ENCODE assay signal across 38 cellular contexts in genomic region chr17:66916946-66917345, GRCh38. TPM values are rescaled to one million over a fixed set of nuclear protein-coding genes. Genes with fewer than 3 reads are reported as not detected.
"Had no signal": no experiment of that assay in that cellular context is flagged by ENCODE, and none has a peak within 500 bp of the region (broad histone marks: within the 10 kb centered on the region; RNA-seq: fewer than 3 reads in every experiment).

No MANE protein-coding gene starts in this region.

- H3K36me3 ChIP-seq: adrenal gland, cardiac muscle cell had no signal

- H3K27me3 ChIP-seq: adrenal gland, cardiac muscle cell had no signal

- DNase-seq: activated B cell treated with CpG ODN at 0.5 μM for 24 hours; activated CD4-positive, alpha-beta memory T cell treated with anti-CD3 and anti-CD28 coated beads for 36 hours; activated CD4-positive, alpha-beta T cell treated with anti-CD3 and anti-CD28 coated beads for 4 hours; activated CD4-positive, alpha-beta T cell treated with anti-CD3 and anti-CD28 coated beads, Interleukin-2, amount 10 ng/mL, durations not matched to agents 24 days and 14 days; activated CD4-positive, alpha-beta T cell treated with anti-CD3 and anti-CD28 coated beads, Interleukin-2, amount 50 U/mL, for 1 hour; activated CD4-positive, alpha-beta T cell treated with anti-CD3 and anti-CD28 coated beads, Interleukin-2, amount 50 U/mL, for 4 hours; activated CD4-positive, CD25-positive, alpha-beta regulatory T cell treated with anti-CD3 and anti-CD28 coated beads, Interleukin-2, amount 50 U/mL, for 72 hours; activated CD8-positive, alpha-beta memory T cell treated with anti-CD3 and anti-CD28 coated beads, Interleukin-2, amount 50 U/mL, for 4 hours; activated CD8-positive, alpha-beta T cell treated with anti-CD3 and anti-CD28 coated beads for 36 hours; activated effector memory CD4-positive, alpha-beta T cell treated with anti-CD3 and anti-CD28 coated beads, Interleukin-2, amount 50 U/mL, for 16 hours; activated gamma-delta T cell treated with Interleukin-2 at 50 U/mL for 16 hours; activated naive CD4-positive, alpha-beta T cell; activated naive CD4-positive, alpha-beta T cell treated with anti-CD3 and anti-CD28 coated beads for 36 hours; activated naive CD4-positive, alpha-beta T cell treated with anti-CD3 and anti-CD28 coated beads, Interleukin-2, amount 50 U/mL, for 16 hours; activated naive CD8-positive, alpha-beta T cell treated with anti-CD3 and anti-CD28 coated beads for 36 hours; activated T-cell treated with anti-CD3 and anti-CD28 coated beads for 4 hours; activated T-cell treated with anti-CD3 and anti-CD28 coated beads, Interleukin-2, amount 50 U/mL, for 1 hour; activated T-cell treated with anti-CD3 and anti-CD28 coated beads, Interleukin-2, amount 50 U/mL, for 4 hours; activated T-cell treated with anti-CD3 and anti-CD28 coated beads, Interleukin-2, amount 50 U/mL, for 72 hours; adrenal gland; amniotic stem cell; aorta; caudate nucleus; cerebellar nuclear complex; T-helper 2 cell; T-helper 9 cell had no signal

- H3K4me3 ChIP-seq: adrenal gland, cardiac muscle cell had no signal

- H3K4me1 ChIP-seq: adrenal gland had no signal

- H3K9me3 ChIP-seq: adrenal gland had no signal

- H3K4me3 Mint-ChIP-seq: activated B cell treated with CpG ODN at 0.5 μM for 24 hours; activated CD4-positive, alpha-beta memory T cell treated with anti-CD3 and anti-CD28 coated beads for 36 hours; activated CD4-positive, alpha-beta T cell treated with anti-CD3 and anti-CD28 coated beads, Interleukin-2, amount 10 ng/mL, durations not matched to agents 24 days and 14 days; activated CD8-positive, alpha-beta T cell treated with anti-CD3 and anti-CD28 coated beads for 36 hours; activated naive CD4-positive, alpha-beta T cell treated with anti-CD3 and anti-CD28 coated beads for 36 hours; activated naive CD8-positive, alpha-beta T cell treated with anti-CD3 and anti-CD28 coated beads for 36 hours; activated T-cell treated with anti-CD3 and anti-CD28 coated beads, Interleukin-2, amount 50 U/mL, for 4 hours; activated T-cell treated with anti-CD3 and anti-CD28 coated beads, Interleukin-2, amount 50 U/mL, for 72 hours; activated T-helper 1 cell treated with anti-CD3 and anti-CD28 coated beads, Interleukin-12 subunit alpha, Interleukin-12 subunit beta, Interleukin-2, Interleukin-4 antibody, amounts not matched to agents 30 ng/mL and 10 ng/mL and 1 ng/mL, durations not matched to agents 14 hours and 24 hours and 36 hours; activated T-helper 17 cell treated with anti-CD3 and anti-CD28 coated beads, Interleukin-2, amount 50 U/mL, for 72 hours; brain; central memory CD8-positive, alpha-beta T cell; T-helper 1 cell treated with Interleukin-12 subunit alpha and Interleukin-12 subunit beta and Interleukin-4 antibody, amounts not matched to agents 30 μg/mL and 1 μg/mL, for 36 hours; T-helper 2 cell treated with Interferon-gamma antibody and Interleukin-4, amounts not matched to agents 5 μg/mL and 100 μg/mL, for 36 hours had no signal

- H3K27ac ChIP-seq: adrenal gland, cardiac muscle cell, VCaP had no signal

- H3K4me1 Mint-ChIP-seq: activated B cell treated with CpG ODN at 0.5 μM for 24 hours; activated CD4-positive, alpha-beta T cell treated with anti-CD3 and anti-CD28 coated beads, Interleukin-2, amount 10 ng/mL, durations not matched to agents 24 days and 14 days; activated naive CD8-positive, alpha-beta T cell treated with anti-CD3 and anti-CD28 coated beads for 36 hours; activated T-helper 17 cell treated with anti-CD3 and anti-CD28 coated beads, Interleukin-2, amount 50 U/mL, for 72 hours; central memory CD8-positive, alpha-beta T cell had no signal

- H3K27ac Mint-ChIP-seq: activated B cell treated with CpG ODN at 0.5 μM for 24 hours; activated CD4-positive, alpha-beta memory T cell treated with anti-CD3 and anti-CD28 coated beads for 36 hours; activated CD4-positive, alpha-beta T cell treated with anti-CD3 and anti-CD28 coated beads, Interleukin-2, amount 10 ng/mL, durations not matched to agents 24 days and 14 days; activated CD8-positive, alpha-beta T cell treated with anti-CD3 and anti-CD28 coated beads for 36 hours; activated naive CD4-positive, alpha-beta T cell treated with anti-CD3 and anti-CD28 coated beads for 36 hours; activated naive CD4-positive, alpha-beta T cell treated with anti-CD3 and anti-CD28 coated beads, Interleukin-2, amount 50 U/mL, for 72 hours; activated naive CD8-positive, alpha-beta T cell treated with anti-CD3 and anti-CD28 coated beads for 36 hours; activated T-cell treated with anti-CD3 and anti-CD28 coated beads, Interleukin-2, amount 50 U/mL, for 72 hours; activated T-helper 1 cell treated with anti-CD3 and anti-CD28 coated beads, Interleukin-12 subunit alpha, Interleukin-12 subunit beta, Interleukin-2, Interleukin-4 antibody, amounts not matched to agents 30 ng/mL and 10 ng/mL and 1 ng/mL, durations not matched to agents 14 hours and 24 hours and 36 hours; activated T-helper 17 cell treated with anti-CD3 and anti-CD28 coated beads, Interleukin-2, amount 50 U/mL, for 72 hours; T-helper 1 cell treated with Interleukin-12 subunit alpha and Interleukin-12 subunit beta and Interleukin-4 antibody, amounts not matched to agents 30 μg/mL and 1 μg/mL, for 36 hours; T-helper 2 cell treated with Interferon-gamma antibody and Interleukin-4, amounts not matched to agents 5 μg/mL and 100 μg/mL, for 36 hours had no signal

- FAIRE-seq: TTC549 had no signal

- H3K9me3 Mint-ChIP-seq: activated CD4-positive, alpha-beta T cell treated with anti-CD3 and anti-CD28 coated beads, Interleukin-2, amount 10 ng/mL, durations not matched to agents 24 days and 14 days; activated T-helper 1 cell treated with anti-CD3 and anti-CD28 coated beads, Interleukin-12 subunit alpha, Interleukin-12 subunit beta, Interleukin-2, Interleukin-4 antibody, amounts not matched to agents 30 ng/mL and 10 ng/mL and 1 ng/mL, durations not matched to agents 14 hours and 24 hours and 36 hours; activated T-helper 17 cell treated with anti-CD3 and anti-CD28 coated beads, Interleukin-2, amount 50 U/mL, for 72 hours; T-helper 1 cell treated with Interleukin-12 subunit alpha and Interleukin-12 subunit beta and Interleukin-4 antibody, amounts not matched to agents 30 μg/mL and 1 μg/mL, for 36 hours; T-helper 2 cell treated with Interferon-gamma antibody and Interleukin-4, amounts not matched to agents 5 μg/mL and 100 μg/mL, for 36 hours had no signal

- H3K36me3 Mint-ChIP-seq: activated CD4-positive, alpha-beta memory T cell treated with anti-CD3 and anti-CD28 coated beads for 36 hours; activated naive CD8-positive, alpha-beta T cell treated with anti-CD3 and anti-CD28 coated beads for 36 hours; brain had no signal

RNA-seq across cellular contexts. Expression of gene CACNG4, which starts 47.6 kb away (rescaled TPM):
- total RNA-seq: activated B cell treated with CpG ODN at 0.5 μM for 24 hours; activated CD4-positive, alpha-beta memory T cell treated with anti-CD3 and anti-CD28 coated beads for 36 hours; activated CD4-positive, alpha-beta T cell treated with anti-CD3 and anti-CD28 coated beads, Interleukin-2, amount 10 ng/mL, durations not matched to agents 24 days and 14 days; activated CD8-positive, alpha-beta memory T cell treated with anti-CD3 and anti-CD28 coated beads for 36 hours; activated CD8-positive, alpha-beta T cell treated with anti-CD3 and anti-CD28 coated beads for 36 hours; activated naive CD4-positive, alpha-beta T cell treated with anti-CD3 and anti-CD28 coated beads for 36 hours; activated naive CD4-positive, alpha-beta T cell treated with anti-CD3 and anti-CD28 coated beads, Interleukin-2, amount 50 U/mL, for 72 hours; activated naive CD8-positive, alpha-beta T cell treated with anti-CD3 and anti-CD28 coated beads for 36 hours; activated T-cell treated with anti-CD3 and anti-CD28 coated beads, Interleukin-2, amount 50 U/mL, for 72 hours; activated T-helper 1 cell treated with anti-CD3 and anti-CD28 coated beads, Interleukin-12 subunit alpha, Interleukin-12 subunit beta, Interleukin-2, Interleukin-4 antibody, amounts not matched to agents 30 ng/mL and 10 ng/mL and 1 ng/mL, durations not matched to agents 14 hours and 24 hours and 36 hours; activated T-helper 17 cell treated with anti-CD3 and anti-CD28 coated beads, Interleukin-2, amount 50 U/mL, for 72 hours; aorta; bronchial epithelial cell had no signal
- polyA plus RNA-seq: aorta had no signal
